26 cellular contexts compared by ENCODE assay signal in genomic region chr11:86314636-86315035, GRCh38.
"Had no signal": no experiment of that assay in that cellular context is flagged by ENCODE, and none has a peak within 500 bp of the region (broad histone marks: within the 10 kb centered on the region; RNA-seq: fewer than 3 reads in every experiment).

No MANE protein-coding gene starts in this region.

- DNase-seq: colonic mucosa; effector CD8-positive, alpha-beta T cell; erythroblast; esophagus squamous epithelium; foreskin melanocyte; glutamatergic neuron; heart right ventricle; hippocampal formation; left cardiac atrium; left lung; natural killer cell; occipital lobe; ovary; posterior cingulate gyrus; psoas muscle; right cardiac atrium; sigmoid colon; stimulated activated CD4-positive, alpha-beta T cell treated with anti-CD3 and anti-CD28 coated beads, Interleukin-2, amount 100 ng/mL, for 24 hours; stimulated activated CD4-positive, alpha-beta T cell treated with anti-CD3 and anti-CD28 coated beads, Interleukin-4, amount 100 ng/mL, for 24 hours; stimulated activated naive CD8-positive, alpha-beta T cell treated with anti-CD3 and anti-CD28 coated beads, Interleukin-15, Interleukin-2, amounts not matched to agents 100 U/mL and 50 U/mL, for 24 hours; upper lobe of right lung; uterus had no signal

- H3K27ac ChIP-seq: colonic mucosa, esophagus squamous epithelium, heart right ventricle, left lung, ovary, psoas muscle, sigmoid colon, thoracic aorta, tibial nerve, upper lobe of right lung, uterus had no signal

- H3K27me3 ChIP-seq: colonic mucosa, esophagus squamous epithelium, heart right ventricle, left lung, ovary, sigmoid colon, tibial nerve, upper lobe of right lung, uterus had no signal

- H3K4me1 ChIP-seq: colonic mucosa, heart right ventricle, left lung, psoas muscle, sigmoid colon, tibial nerve, upper lobe of right lung, uterus had no signal

- H3K27me3 Mint-ChIP-seq: dendritic cell treated with granulocyte-macrophage colony-stimulating factor and Interleukin-4, amounts not matched to agents 40 ng/mL and 50 ng/mL, for 4 days; stimulated activated memory B cell treated with anti-CD40 and anti-IgM and Interleukin-4, amounts not matched to agents 10 μg/mL and 1 μg/mL and 100 μg/mL, for 72 hours had no signal

- H3K9me3 ChIP-seq: colonic mucosa, esophagus squamous epithelium, left lung, ovary, psoas muscle, sigmoid colon, thoracic aorta, tibial nerve, upper lobe of right lung, uterus had no signal

- ATAC-seq: heart right ventricle; left cardiac atrium; left lung; natural killer cell; psoas muscle; right cardiac atrium; stimulated activated memory B cell treated with anti-CD40 and anti-IgM and Interleukin-4, amounts not matched to agents 10 μg/mL and 1 μg/mL and 100 μg/mL, for 72 hours; stimulated activated naive CD8-positive, alpha-beta T cell treated with anti-CD3 and anti-CD28 coated beads, Interleukin-15, Interleukin-2, amounts not matched to agents 100 U/mL and 50 U/mL, for 24 hours; upper lobe of right lung had no signal

- H3K9me3 Mint-ChIP-seq: dendritic cell treated with granulocyte-macrophage colony-stimulating factor and Interleukin-4, amounts not matched to agents 40 ng/mL and 50 ng/mL, for 4 days; natural killer cell; stimulated activated memory B cell treated with anti-CD40 and anti-IgM and Interleukin-4, amounts not matched to agents 10 μg/mL and 1 μg/mL and 100 μg/mL, for 72 hours had no signal

- H3K27ac Mint-ChIP-seq: dendritic cell treated with granulocyte-macrophage colony-stimulating factor and Interleukin-4, amounts not matched to agents 40 ng/mL and 50 ng/mL, for 4 days; natural killer cell; stimulated activated memory B cell treated with anti-CD40 and anti-IgM and Interleukin-4, amounts not matched to agents 10 μg/mL and 1 μg/mL and 100 μg/mL, for 72 hours had no signal

- H3K4me3 ChIP-seq: colonic mucosa, esophagus squamous epithelium, heart right ventricle, left lung, ovary, psoas muscle, sigmoid colon, thoracic aorta, tibial nerve, upper lobe of right lung, uterus had no signal

- H3K4me3 Mint-ChIP-seq: dendritic cell treated with granulocyte-macrophage colony-stimulating factor and Interleukin-4, amounts not matched to agents 40 ng/mL and 50 ng/mL, for 4 days; natural killer cell; stimulated activated memory B cell treated with anti-CD40 and anti-IgM and Interleukin-4, amounts not matched to agents 10 μg/mL and 1 μg/mL and 100 μg/mL, for 72 hours had no signal

- H3K36me3 ChIP-seq: colonic mucosa, ovary, uterus had no signal
